In the genomic region with DNA sequence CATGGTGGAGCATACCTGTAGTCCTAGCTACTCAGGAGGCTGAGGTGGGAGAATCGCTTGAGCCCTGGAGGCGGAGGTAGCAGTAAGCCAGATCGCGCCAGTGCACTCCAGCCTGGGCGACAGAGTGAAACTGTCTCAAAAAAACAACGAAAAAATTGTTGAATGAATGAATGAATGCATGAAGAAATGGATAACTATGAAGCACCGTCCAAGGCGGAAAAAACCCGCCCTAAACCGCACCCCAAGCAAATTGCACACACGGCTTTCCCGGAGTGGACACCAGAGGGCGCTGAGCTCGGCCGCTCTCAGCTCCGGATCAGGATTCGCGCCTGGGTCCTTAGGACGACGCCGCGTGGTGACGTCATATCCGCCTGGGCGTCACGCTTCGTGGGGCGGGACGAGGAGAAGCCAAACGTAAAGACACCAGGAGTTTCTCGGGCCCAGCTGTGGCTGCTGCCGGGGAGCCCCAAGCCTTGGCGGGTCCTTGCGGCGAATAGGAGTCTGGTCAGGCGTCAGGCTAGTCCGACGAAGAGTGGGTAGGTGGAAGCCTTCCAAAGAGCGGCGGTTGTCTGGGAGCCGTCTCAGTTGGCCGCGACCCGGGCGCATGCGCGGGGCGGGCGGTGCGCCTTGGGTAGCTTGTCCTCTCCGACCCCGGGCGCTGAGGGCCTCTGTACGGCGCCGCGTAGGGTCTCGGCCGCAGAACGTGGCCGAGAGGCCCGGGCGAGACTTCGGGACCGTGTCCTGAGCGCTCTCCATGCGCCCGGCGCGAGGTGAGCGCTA, we compare ENCODE assay signal across 1 cellular context.
TF ChIP-seq lines count a peak whose summit lies in the region.

HTD2 (plus strand) TSS at position 639 of the 780 bp plus-strand sequence. CDS start 11,094 bp downstream, outside the sequence.
RPP14 (plus strand) TSS at position 364 of the 780 bp plus-strand sequence. CDS start 4,085 bp downstream, outside the sequence.

TF ChIP-seq in HepG2, 621 proteins besides CTCF, POLR2A, EP300 and RAD21 (continued from another document and continues in another):
- TF ChIP-seq HMGXB3 (CRISPR knock-in tag; IDR thresholded peaks at IDR 0.05; ENCODE audit: borderline replicate concordance) (peak; percentile 88), HOXA3 (CRISPR knock-in tag; IDR thresholded peaks at IDR 0.05) (peak; percentile 96), ATF1 (CRISPR knock-in tag; IDR thresholded peaks at IDR 0.05) (peak; percentile 97), PATZ1 (CRISPR knock-in tag; IDR thresholded peaks at IDR 0.05) (peak; percentile 42), ZNF704 (CRISPR knock-in tag; IDR thresholded peaks at IDR 0.05; ENCODE audit: borderline replicate concordance) (peak; percentile 79; the same call in 1 of the 2 replicates), ARHGAP35 (CRISPR knock-in tag; IDR thresholded peaks at IDR 0.05; ENCODE audit: borderline replicate concordance) (peak; percentile 92), TFAP4 (IDR thresholded peaks at IDR 0.05; ENCODE audit: borderline replicate concordance, low read depth) (peak; percentile 73; the same call in 1 of the 2 replicates), CHD2 (IDR thresholded peaks at IDR 0.05; ENCODE audit: low read depth, low read length) (peak; percentile 66; the same call in 1 of the 2 replicates), ELF1 (CRISPR knock-in tag; IDR thresholded peaks at IDR 0.05) (peak; percentile 63), SKI (IDR thresholded peaks at IDR 0.05; ENCODE audit: partially characterized antibody) (peak; percentile 35), AKAP8 (CRISPR knock-in tag; IDR thresholded peaks at IDR 0.05) (0 out of 2 replicates have a peak, but pooled peaks have one; percentile 45), ATAD3A (CRISPR knock-in tag; IDR thresholded peaks at IDR 0.05) (0 out of 2 replicates have a peak, but pooled peaks have one; percentile 40), ZSCAN9 (CRISPR knock-in tag; IDR thresholded peaks at IDR 0.05; ENCODE audit: borderline replicate concordance) (peak; percentile 71), THAP8 (CRISPR knock-in tag; IDR thresholded peaks at IDR 0.05; ENCODE audit: borderline replicate concordance) (no peak), RFXANK (CRISPR knock-in tag; IDR thresholded peaks at IDR 0.05) (0 out of 2 replicates have a peak, but pooled peaks have one; percentile 38), RXRB (CRISPR knock-in tag; IDR thresholded peaks at IDR 0.05; ENCODE audit: borderline replicate concordance) (peak; percentile 30; the same call in 1 of the 2 replicates), FOXA3 (CRISPR knock-in tag; IDR thresholded peaks at IDR 0.05) (peak; percentile 71), ETV5 (CRISPR knock-in tag; IDR thresholded peaks at IDR 0.05; ENCODE audit: borderline replicate concordance) (peak; percentile 89), CSRNP1 (CRISPR knock-in tag; IDR thresholded peaks at IDR 0.05) (peak; percentile 46; the same call in 1 of the 2 replicates), NCOA2 (CRISPR knock-in tag; IDR thresholded peaks at IDR 0.05) (peak; percentile 61; the same call in 1 of the 2 replicates), ELF3 (CRISPR knock-in tag; IDR thresholded peaks at IDR 0.05) (peak; percentile 84), ZNF24 (IDR thresholded peaks at IDR 0.05) (peak; percentile 87), ZNF263 (CRISPR knock-in tag; IDR thresholded peaks at IDR 0.05) (no peak), DR1 (CRISPR knock-in tag; IDR thresholded peaks at IDR 0.05) (peak; percentile 54), NCOA1 (CRISPR knock-in tag; IDR thresholded peaks at IDR 0.05) (peak; percentile 96), BRCA1 (CRISPR knock-in tag; IDR thresholded peaks at IDR 0.05) (0 out of 2 replicates have a peak, but pooled peaks have one; percentile 21), KDM6A (CRISPR knock-in tag; IDR thresholded peaks at IDR 0.05; ENCODE audit: low read depth) (0 out of 2 replicates have a peak, but pooled peaks have one; percentile 26)
- TF ChIP-seq, protein P1, sequence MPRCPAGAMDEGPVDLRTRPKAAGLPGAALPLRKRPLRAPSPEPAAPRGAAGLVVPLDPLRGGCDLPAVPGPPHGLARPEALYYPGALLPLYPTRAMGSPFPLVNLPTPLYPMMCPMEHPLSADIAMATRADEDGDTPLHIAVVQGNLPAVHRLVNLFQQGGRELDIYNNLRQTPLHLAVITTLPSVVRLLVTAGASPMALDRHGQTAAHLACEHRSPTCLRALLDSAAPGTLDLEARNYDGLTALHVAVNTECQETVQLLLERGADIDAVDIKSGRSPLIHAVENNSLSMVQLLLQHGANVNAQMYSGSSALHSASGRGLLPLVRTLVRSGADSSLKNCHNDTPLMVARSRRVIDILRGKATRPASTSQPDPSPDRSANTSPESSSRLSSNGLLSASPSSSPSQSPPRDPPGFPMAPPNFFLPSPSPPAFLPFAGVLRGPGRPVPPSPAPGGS (CRISPR knock-in tag; IDR thresholded peaks at IDR 0.05): peak; percentile 49; the same call in 1 of the 2 replicates
- TF ChIP-seq, protein P2, sequence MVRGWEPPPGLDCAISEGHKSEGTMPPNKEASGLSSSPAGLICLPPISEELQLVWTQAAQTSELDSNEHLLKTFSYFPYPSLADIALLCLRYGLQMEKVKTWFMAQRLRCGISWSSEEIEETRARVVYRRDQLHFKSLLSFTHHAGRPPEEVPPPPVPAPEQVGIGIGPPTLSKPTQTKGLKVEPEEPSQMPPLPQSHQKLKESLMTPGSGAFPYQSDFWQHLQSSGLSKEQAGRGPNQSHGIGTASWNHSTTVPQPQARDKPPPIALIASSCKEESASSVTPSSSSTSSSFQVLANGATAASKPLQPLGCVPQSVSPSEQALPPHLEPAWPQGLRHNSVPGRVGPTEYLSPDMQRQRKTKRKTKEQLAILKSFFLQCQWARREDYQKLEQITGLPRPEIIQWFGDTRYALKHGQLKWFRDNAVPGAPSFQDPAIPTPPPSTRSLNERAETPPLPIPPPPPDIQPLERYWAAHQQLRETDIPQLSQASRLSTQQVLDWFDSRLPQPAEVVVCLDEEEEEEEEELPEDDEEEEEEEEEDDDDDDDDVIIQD (CRISPR knock-in tag; IDR thresholded peaks at IDR 0.05; ENCODE audit: low read depth): peak; percentile 67; the same call in 1 of the 2 replicates
- TF ChIP-seq, protein P3, sequence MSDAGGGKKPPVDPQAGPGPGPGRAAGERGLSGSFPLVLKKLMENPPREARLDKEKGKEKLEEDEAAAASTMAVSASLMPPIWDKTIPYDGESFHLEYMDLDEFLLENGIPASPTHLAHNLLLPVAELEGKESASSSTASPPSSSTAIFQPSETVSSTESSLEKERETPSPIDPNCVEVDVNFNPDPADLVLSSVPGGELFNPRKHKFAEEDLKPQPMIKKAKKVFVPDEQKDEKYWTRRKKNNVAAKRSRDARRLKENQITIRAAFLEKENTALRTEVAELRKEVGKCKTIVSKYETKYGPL (CRISPR knock-in tag; IDR thresholded peaks at IDR 0.05): 0 out of 2 replicates have a peak, but pooled peaks have one; percentile 5
